1 cellular context compared by ENCODE assay signal in genomic region chr19:52094526-52094925, GRCh38.
A peak's percentile ranks its signal among the peaks of the same experiment; 100 is the strongest.
TF ChIP-seq lines count a peak whose summit lies in the region.

No MANE protein-coding gene starts in this region.

TF ChIP-seq in K562, 482 proteins besides CTCF, POLR2A, EP300 and RAD21 (continues in another document):
- TF ChIP-seq, protein P1, sequence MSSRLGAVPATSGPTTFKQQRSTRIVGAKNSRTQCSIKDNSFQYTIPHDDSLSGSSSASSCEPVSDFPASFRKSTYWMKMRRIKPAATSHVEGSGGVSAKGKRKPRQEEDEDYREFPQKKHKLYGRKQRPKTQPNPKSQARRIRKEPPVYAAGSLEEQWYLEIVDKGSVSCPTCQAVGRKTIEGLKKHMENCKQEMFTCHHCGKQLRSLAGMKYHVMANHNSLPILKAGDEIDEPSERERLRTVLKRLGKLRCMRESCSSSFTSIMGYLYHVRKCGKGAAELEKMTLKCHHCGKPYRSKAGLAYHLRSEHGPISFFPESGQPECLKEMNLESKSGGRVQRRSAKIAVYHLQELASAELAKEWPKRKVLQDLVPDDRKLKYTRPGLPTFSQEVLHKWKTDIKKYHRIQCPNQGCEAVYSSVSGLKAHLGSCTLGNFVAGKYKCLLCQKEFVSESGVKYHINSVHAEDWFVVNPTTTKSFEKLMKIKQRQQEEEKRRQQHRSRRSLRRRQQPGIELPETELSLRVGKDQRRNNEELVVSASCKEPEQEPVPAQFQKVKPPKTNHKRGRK (tag; IDR thresholded peaks at IDR 0.05), result 0 out of 2 replicates have a peak, but pooled peaks have one; percentile 18
- TF ChIP-seq HDAC1 (IDR thresholded peaks at IDR 0.05) (peak in 1 of 2 experiments; percentile 49; a peak in 1 of 4 replicates), LARP7 (IDR thresholded peaks at IDR 0.05) (peak; percentile 64; the same call in 1 of the 2 replicates), SRSF3 (IDR thresholded peaks at IDR 0.05; ENCODE audit: insufficient read depth, low read length) (no peak), HBP1 (CRISPR knock-in tag; IDR thresholded peaks at IDR 0.05) (0 out of 2 replicates have a peak, but pooled peaks have one; percentile 6), ATF3 (IDR thresholded peaks at IDR 0.05) (no peak), ATF3 (CRISPR knock-in tag; conservative IDR thresholded peaks at IDR 0.05) (no peak), NEUROD1 (IDR thresholded peaks at IDR 0.05; ENCODE audit: borderline replicate concordance, low read depth, low read length, partially characterized antibody) (no peak), ILK (tag; IDR thresholded peaks at IDR 0.05; ENCODE audit: borderline replicate concordance, low read depth) (no peak), ZNF318 (IDR thresholded peaks at IDR 0.05; ENCODE audit: borderline replicate concordance in 1 of 2, low read depth in 1 of 2) (no peak), ZNF695 (CRISPR knock-in tag; IDR thresholded peaks at IDR 0.05) (no peak), ELF2 (CRISPR knock-in tag; IDR thresholded peaks at IDR 0.05) (no peak), ZKSCAN3 (CRISPR knock-in tag; IDR thresholded peaks at IDR 0.05) (no peak), NONO (IDR thresholded peaks at IDR 0.05; ENCODE audit: low read depth in 2 of 2, low read length in 1 of 2) (no peak), CLOCK (CRISPR knock-in tag; IDR thresholded peaks at IDR 0.05; ENCODE audit: borderline replicate concordance) (no peak), RFX7 (CRISPR knock-in tag; IDR thresholded peaks at IDR 0.05) (no peak), MEIS2 (IDR thresholded peaks at IDR 0.05; ENCODE audit: partially characterized antibody) (no peak), TRIM24 (IDR thresholded peaks at IDR 0.05) (peak in 1 of 2 experiments; percentile 15; a peak in 1 of 4 replicates), KDM5B (IDR thresholded peaks at IDR 0.05; ENCODE audit: insufficient replicate concordance, low read depth, low read length) (peak; percentile 5), TCF7L2 (IDR thresholded peaks at IDR 0.05; ENCODE audit: low read depth, low read length) (no peak), ARID2 (IDR thresholded peaks at IDR 0.05) (0 out of 2 replicates have a peak, but pooled peaks have one; percentile 13), MCM7 (IDR thresholded peaks at IDR 0.05) (no peak), POLR2AphosphoS2 (IDR thresholded peaks at IDR 0.05; ENCODE audit: low read length) (no peak), NELFE (IDR thresholded peaks at IDR 0.05; ENCODE audit: insufficient read depth, insufficient read length) (no peak), PHF20 (IDR thresholded peaks at IDR 0.05; ENCODE audit: partially characterized antibody) (peak; percentile 11), NCOR1 (IDR thresholded peaks at IDR 0.05) (no peak), TCF3 (CRISPR knock-in tag; IDR thresholded peaks at IDR 0.05) (no peak), CAMTA2 (CRISPR knock-in tag; conservative IDR thresholded peaks at IDR 0.05) (no peak), THRA (IDR thresholded peaks at IDR 0.05) (no peak), HMG20A (CRISPR knock-in tag; conservative IDR thresholded peaks at IDR 0.05) (no peak), PTRF (tag; IDR thresholded peaks at IDR 0.05) (no peak)
- TF ChIP-seq, protein P2, sequence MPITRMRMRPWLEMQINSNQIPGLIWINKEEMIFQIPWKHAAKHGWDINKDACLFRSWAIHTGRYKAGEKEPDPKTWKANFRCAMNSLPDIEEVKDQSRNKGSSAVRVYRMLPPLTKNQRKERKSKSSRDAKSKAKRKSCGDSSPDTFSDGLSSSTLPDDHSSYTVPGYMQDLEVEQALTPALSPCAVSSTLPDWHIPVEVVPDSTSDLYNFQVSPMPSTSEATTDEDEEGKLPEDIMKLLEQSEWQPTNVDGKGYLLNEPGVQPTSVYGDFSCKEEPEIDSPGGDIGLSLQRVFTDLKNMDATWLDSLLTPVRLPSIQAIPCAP (CRISPR knock-in tag; IDR thresholded peaks at IDR 0.05; ENCODE audit: borderline replicate concordance), result no peak
- TF ChIP-seq, protein P3, sequence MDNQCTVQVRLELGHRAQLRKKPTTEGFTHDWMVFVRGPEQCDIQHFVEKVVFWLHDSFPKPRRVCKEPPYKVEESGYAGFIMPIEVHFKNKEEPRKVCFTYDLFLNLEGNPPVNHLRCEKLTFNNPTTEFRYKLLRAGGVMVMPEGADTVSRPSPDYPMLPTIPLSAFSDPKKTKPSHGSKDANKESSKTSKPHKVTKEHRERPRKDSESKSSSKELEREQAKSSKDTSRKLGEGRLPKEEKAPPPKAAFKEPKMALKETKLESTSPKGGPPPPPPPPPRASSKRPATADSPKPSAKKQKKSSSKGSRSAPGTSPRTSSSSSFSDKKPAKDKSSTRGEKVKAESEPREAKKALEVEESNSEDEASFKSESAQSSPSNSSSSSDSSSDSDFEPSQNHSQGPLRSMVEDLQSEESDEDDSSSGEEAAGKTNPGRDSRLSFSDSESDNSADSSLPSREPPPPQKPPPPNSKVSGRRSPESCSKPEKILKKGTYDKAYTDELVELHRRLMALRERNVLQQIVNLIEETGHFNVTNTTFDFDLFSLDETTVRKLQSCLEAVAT (IDR thresholded peaks at IDR 0.05), result 0 out of 4 replicates have a peak, but pooled peaks of 1 of the 2 experiments have one; percentile 48
- TF ChIP-seq, protein P4, sequence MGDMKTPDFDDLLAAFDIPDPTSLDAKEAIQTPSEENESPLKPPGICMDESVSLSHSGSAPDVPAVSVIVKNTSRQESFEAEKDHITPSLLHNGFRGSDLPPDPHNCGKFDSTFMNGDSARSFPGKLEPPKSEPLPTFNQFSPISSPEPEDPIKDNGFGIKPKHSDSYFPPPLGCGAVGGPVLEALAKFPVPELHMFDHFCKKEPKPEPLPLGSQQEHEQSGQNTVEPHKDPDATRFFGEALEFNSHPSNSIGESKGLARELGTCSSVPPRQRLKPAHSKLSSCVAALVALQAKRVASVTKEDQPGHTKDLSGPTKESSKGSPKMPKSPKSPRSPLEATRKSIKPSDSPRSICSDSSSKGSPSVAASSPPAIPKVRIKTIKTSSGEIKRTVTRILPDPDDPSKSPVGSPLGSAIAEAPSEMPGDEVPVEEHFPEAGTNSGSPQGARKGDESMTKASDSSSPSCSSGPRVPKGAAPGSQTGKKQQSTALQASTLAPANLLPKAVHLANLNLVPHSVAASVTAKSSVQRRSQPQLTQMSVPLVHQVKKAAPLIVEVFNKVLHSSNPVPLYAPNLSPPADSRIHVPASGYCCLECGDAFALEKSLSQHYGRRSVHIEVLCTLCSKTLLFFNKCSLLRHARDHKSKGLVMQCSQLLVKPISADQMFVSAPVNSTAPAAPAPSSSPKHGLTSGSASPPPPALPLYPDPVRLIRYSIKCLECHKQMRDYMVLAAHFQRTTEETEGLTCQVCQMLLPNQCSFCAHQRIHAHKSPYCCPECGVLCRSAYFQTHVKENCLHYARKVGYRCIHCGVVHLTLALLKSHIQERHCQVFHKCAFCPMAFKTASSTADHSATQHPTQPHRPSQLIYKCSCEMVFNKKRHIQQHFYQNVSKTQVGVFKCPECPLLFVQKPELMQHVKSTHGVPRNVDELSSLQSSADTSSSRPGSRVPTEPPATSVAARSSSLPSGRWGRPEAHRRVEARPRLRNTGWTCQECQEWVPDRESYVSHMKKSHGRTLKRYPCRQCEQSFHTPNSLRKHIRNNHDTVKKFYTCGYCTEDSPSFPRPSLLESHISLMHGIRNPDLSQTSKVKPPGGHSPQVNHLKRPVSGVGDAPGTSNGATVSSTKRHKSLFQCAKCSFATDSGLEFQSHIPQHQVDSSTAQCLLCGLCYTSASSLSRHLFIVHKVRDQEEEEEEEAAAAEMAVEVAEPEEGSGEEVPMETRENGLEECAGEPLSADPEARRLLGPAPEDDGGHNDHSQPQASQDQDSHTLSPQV (IDR thresholded peaks at IDR 0.05), result no peak
